ENCODE assay signal across 20 cellular contexts in the genomic region with DNA sequence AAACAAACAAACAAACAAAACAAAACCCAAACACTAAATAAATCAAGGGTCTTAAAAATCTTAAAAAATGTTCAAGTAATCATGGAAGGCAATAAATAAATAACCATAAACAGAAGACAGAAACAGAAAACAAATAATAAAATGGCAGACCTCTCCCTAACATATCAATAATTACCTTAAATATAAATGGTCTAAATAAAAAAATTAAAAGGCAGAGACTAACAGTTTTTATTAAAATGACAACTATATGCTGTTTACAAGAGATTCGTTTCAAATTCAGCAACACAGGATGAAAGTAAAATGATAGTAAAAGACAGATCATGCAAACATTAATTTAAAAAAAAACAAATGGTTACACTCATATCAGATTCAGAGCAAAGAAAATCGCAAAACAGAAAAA.
"Had no signal": no experiment of that assay in that cellular context is flagged by ENCODE, and none has a peak within 500 bp of the region (broad histone marks: within the 10 kb centered on the region; RNA-seq: fewer than 3 reads in every experiment).

No MANE protein-coding gene starts in this region.

- H3K9ac ChIP-seq: SK-N-SH had no signal

- FAIRE-seq: RCC 7860 had no signal

- H3K27me3 ChIP-seq: MG63 had no signal

- H3K4me3 ChIP-seq: MG63 had no signal

- DNase-seq: Karpas-422, KG1, MG63, NCI-H1092, NCI-H1105 treated with DMSO at 0.1 percent for 48 hours, NCI-H1417 treated with DMSO at 0.1 percent for 48 hours, NCI-H146, NCI-H1694 treated with DMSO at 0.1 percent for 48 hours, NCI-H1930, NCI-H2081, NCI-H2107, NCI-H2227 treated with DMSO at 0.1 percent for 48 hours, NCI-H510A, NCI-H524 treated with DMSO at 0.1 percent for 48 hours, NCI-H69, NCI-H774, RPMI8226, SHP77, SK-N-SH had no signal

- H3K4me2 ChIP-seq: SK-N-SH had no signal
